9 cellular contexts compared by ENCODE assay signal in the genomic region with DNA sequence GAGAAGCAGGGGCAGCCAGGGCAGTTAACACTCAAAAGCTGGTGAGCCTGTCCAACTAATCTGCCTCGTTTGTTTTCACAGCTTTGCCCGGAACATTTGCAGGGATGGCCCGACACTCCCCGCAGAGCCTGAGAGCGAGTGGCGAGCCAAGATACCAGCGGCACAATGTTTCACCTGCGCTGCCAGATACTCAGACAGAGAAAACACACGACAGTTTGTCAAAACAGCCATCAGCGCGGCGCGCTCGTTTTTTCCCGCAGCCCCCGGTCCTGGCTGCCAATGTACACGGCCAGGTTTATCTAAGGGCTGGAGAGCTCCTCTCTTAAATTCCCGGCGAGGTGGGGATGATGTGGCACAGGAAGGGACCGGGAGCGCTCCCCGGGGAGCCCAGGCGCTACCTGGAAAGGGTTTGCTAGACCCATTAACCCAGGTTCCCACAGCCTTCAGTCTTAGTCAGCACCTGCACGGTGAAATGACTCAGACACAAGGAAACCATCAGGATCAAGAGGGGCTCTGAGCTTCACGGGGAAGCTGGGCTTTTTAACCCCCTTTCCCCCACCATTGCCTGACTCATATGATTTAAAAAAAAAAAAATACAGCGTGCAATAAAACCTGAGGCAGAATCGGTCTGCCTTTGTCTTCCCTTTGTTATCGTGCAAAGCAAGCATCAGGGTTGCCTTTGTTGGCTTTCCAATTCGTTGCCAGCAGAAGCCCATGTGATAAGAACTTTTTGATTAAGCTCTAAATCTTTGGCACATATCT.
A peak's percentile ranks its signal among the peaks of the same experiment; 100 is the strongest.
DNase-seq lines count a peak whose midpoint lies in the region; ATAC-seq and TF ChIP-seq lines count a peak whose summit lies in the region.
"Had no signal": no experiment of that assay in that cellular context is flagged by ENCODE, and none has a peak within 500 bp of the region (broad histone marks: within the 10 kb centered on the region; RNA-seq: fewer than 3 reads in every experiment).

No MANE protein-coding gene starts in this region.

- H3K4me1 Mint-ChIP-seq in progenitor cell of endocrine pancreas (ENCODE audit: low read depth) = peaks cover 41% of the 10 kb centered on the region
- no peaks in the 10 kb centered on the region for H3K4me1 Mint-ChIP-seq in activated CD4-positive, alpha-beta T cell treated with anti-CD3 and anti-CD28 coated beads for 36 hours

- no peak for TF ChIP-seq CTCF in fibroblast of mammary gland (conservative IDR thresholded peaks at IDR 0.05; ENCODE audit: control insufficient read depth, insufficient read depth, low read depth, low read length)
- no peak for TF ChIP-seq CTCF in progenitor cell of endocrine pancreas (IDR thresholded peaks at IDR 0.05; ENCODE audit: unreplicated experiment)

- H3K27me3 Mint-ChIP-seq in progenitor cell of endocrine pancreas = peaks cover 2% of the 10 kb centered on the region
- peaks cover 24% of the 10 kb centered on the region for H3K27me3 Mint-ChIP-seq in activated CD4-positive, alpha-beta T cell treated with anti-CD3 and anti-CD28 coated beads for 36 hours

- peak overlapping the region; percentile 67 for H3K4me3 Mint-ChIP-seq in progenitor cell of endocrine pancreas (ENCODE audit: low read depth)
- no peak overlapping the region for H3K4me3 Mint-ChIP-seq in activated CD4-positive, alpha-beta T cell treated with anti-CD3 and anti-CD28 coated beads for 36 hours

- peak; percentile 93 for DNase-seq in NCI-H748 (lab: John Stamatoyannopoulos, UW; ENCODE audit: unreplicated experiment)
- peak; percentile 27 for DNase-seq in fibroblast of mammary gland (ENCODE audit: low read depth)
- DNase-seq in progenitor cell of endocrine pancreas (ENCODE audit: low spot score, unreplicated experiment) = peak; percentile 14
- DNase-seq in activated CD4-positive, alpha-beta T cell treated with anti-CD3 and anti-CD28 coated beads for 36 hours = no peak
- no peak for DNase-seq in stimulated activated naive CD4-positive, alpha-beta T cell treated with Interleukin-2 at 50 U/mL for 16 hours (lab: John Stamatoyannopoulos, UW)
- DNase-seq in activated naive CD4-positive, alpha-beta T cell treated with anti-CD3 and anti-CD28 coated beads, Interleukin-2, amount 50 U/mL, for 16 hours = no peak

- POLR2A ChIA-PET in activated CD4-positive, alpha-beta T cell treated with anti-CD3 and anti-CD28 coated beads for 36 hours (lab: Charles Lee) = no interaction called here

- no peaks in the 10 kb centered on the region for H3K9me3 Mint-ChIP-seq in progenitor cell of endocrine pancreas (ENCODE audit: low read depth)
- H3K9me3 Mint-ChIP-seq in activated CD4-positive, alpha-beta T cell treated with anti-CD3 and anti-CD28 coated beads for 36 hours (ENCODE audit: low read depth) = no peaks in the 10 kb centered on the region

- H3K27ac Mint-ChIP-seq in progenitor cell of endocrine pancreas = peak overlapping the region; percentile 93
- H3K27ac Mint-ChIP-seq in activated CD4-positive, alpha-beta T cell treated with anti-CD3 and anti-CD28 coated beads for 36 hours = no peak overlapping the region

- H3K36me3 Mint-ChIP-seq in progenitor cell of endocrine pancreas (ENCODE audit: insufficient read depth) = no peaks in the 10 kb centered on the region
- no peaks in the 10 kb centered on the region for H3K36me3 Mint-ChIP-seq in activated CD4-positive, alpha-beta T cell treated with anti-CD3 and anti-CD28 coated beads for 36 hours (ENCODE audit: low read depth)

- CTCF ChIA-PET in activated CD4-positive, alpha-beta T cell treated with anti-CD3 and anti-CD28 coated beads for 36 hours (lab: Charles Lee) = no interaction called here

- intact Hi-C loops in activated CD4-positive, alpha-beta T cell treated with anti-CD3 and anti-CD28 coated beads for 36 hours (cut with DNase I, micrococcal nuclease) = no loop called here

- peak; percentile 45 for ATAC-seq in GM19043 (IDR thresholded peaks at IDR 0.05; ENCODE audit: low read depth, unreplicated experiment)
- no peak for ATAC-seq in activated CD4-positive, alpha-beta T cell treated with anti-CD3 and anti-CD28 coated beads for 36 hours
- ATAC-seq in HG03442 (IDR thresholded peaks at IDR 0.05; ENCODE audit: unreplicated experiment) = no peak
- ATAC-seq: body of pancreas had no signal

- peak overlapping the region; percentile 33 for H3K4me3 ChIP-seq in fibroblast of mammary gland (ENCODE audit: control insufficient read depth, low read depth, low read length)
- H3K4me3 ChIP-seq: body of pancreas had no signal

Comparison
In these comparisons a context has a peak if more than half of its experiments do, and no peak if none do; other contexts are left out.
1. DNase-seq: peak in NCI-H748 (single experiment), fibroblast of mammary gland (single experiment) and progenitor cell of endocrine pancreas (single experiment); none in activated CD4-positive, alpha-beta T cell treated with anti-CD3 and anti-CD28 coated beads for 36 hours (single experiment), stimulated activated naive CD4-positive, alpha-beta T cell treated with Interleukin-2 at 50 U/mL for 16 hours (single experiment) and activated naive CD4-positive, alpha-beta T cell treated with anti-CD3 and anti-CD28 coated beads, Interleukin-2, amount 50 U/mL, for 16 hours (single experiment).